ENCODE assay signal across 1 cellular context in the genomic region with DNA sequence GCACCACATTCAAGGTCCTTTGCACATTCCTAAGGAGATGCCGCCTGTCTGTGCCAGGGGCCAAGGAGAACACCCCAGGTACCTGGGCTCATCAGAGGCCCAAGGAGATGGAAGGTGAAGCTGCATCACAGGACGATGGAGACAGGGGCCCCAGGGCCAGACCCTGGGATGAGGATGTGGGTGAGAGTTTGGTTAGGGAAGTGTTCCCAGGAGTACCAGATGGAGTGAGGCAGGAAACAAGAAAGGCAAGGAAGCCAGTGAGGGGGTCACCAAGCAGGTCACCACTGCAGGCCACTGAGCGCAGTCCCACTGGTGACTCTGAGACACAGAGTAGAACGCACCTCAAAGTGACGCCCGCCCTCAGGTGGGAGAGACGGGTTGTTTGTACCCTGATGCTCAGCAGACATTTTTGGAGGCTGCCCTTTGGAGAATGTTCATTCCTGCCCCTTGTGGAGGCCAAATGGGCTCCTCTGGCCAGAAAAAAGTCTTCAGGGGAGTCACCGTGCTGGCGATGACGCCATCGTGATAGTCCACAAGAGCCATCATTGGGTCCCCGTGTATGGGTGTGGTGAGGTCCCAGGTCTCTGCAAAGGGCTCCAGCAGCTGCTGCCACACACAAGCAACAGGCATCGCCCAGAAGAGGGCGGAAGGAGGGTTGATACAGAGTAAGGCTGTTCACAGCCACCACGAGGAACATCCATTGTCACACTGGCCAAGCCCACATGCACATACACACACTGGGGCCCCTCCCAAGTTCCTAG.
TF ChIP-seq lines count a peak whose summit lies in the region.

No MANE protein-coding gene starts in this region.

TF ChIP-seq in GM12878, 131 proteins besides CTCF, POLR2A, EP300 and RAD21:
- TF ChIP-seq TARDBP (IDR thresholded peaks at IDR 0.05; ENCODE audit: borderline replicate concordance) (no peak), LARP7 (IDR thresholded peaks at IDR 0.05) (no peak), PAX8 (IDR thresholded peaks at IDR 0.05) (no peak), POLR2AphosphoS5 (IDR thresholded peaks at IDR 0.05; ENCODE audit: low read length) (no peak), MYC (IDR thresholded peaks at IDR 0.05; ENCODE audit: insufficient read depth, insufficient read length, insufficient replicate concordance, low read length, severe bottlenecking) (no peak), FOXK2 (IDR thresholded peaks at IDR 0.05) (no peak), SMARCA5 (IDR thresholded peaks at IDR 0.05) (no peak), RFX5 (IDR thresholded peaks at IDR 0.05; ENCODE audit: low read depth, low read length) (no peak), YY1 (IDR thresholded peaks at IDR 0.05; ENCODE audit: low read depth, low read length) (no peak), NRF1 (conservative IDR thresholded peaks at IDR 0.05; ENCODE audit: low read depth, low read length) (no peak), ZNF217 (IDR thresholded peaks at IDR 0.05) (no peak), MTA3 (IDR thresholded peaks at IDR 0.05; ENCODE audit: borderline replicate concordance, low read length) (no peak), CREB1 (IDR thresholded peaks at IDR 0.05; ENCODE audit: low read depth) (no peak), SMAD1 (IDR thresholded peaks at IDR 0.05; ENCODE audit: low read depth, partially characterized antibody) (no peak), GATAD2B (conservative IDR thresholded peaks at IDR 0.05; ENCODE audit: low read depth) (no peak), CHD4 (IDR thresholded peaks at IDR 0.05) (no peak)
